8 cellular contexts compared by ENCODE assay signal in the genomic region with DNA sequence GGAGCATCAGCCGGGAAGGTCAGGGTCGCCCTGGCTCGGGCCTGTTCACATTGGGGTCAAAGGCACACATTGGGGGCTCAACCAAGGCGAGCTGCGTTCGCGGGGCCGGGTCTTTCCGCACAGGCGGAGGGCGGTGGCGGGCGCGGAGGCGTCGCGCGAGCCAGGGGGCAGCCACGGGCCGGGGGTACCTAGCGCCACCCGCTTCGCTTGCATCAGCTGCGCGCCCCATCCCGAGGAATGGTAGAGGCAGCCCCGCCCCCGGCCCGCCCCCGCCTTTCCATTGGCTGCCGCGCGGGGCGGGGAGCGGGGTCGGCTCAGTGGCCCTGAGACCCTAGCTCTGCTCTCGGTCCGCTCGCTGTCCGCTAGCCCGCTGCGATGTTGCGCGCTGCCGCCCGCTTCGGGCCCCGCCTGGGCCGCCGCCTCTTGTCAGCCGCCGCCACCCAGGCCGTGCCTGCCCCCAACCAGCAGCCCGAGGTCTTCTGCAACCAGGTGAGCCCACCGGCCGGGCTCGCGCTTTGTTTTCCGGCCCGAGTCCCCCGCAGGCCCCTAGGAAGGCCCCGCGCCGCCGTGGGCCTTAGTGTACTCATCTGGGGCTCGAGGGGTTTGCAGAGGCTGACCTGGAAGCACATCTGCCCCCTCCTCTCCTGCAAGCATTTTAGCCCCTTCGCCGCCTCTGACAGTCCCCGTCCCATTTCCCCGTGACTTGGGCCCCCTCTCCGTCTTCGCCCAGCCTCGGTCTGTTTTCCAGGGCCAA. TPM values are rescaled to one million over a fixed set of nuclear protein-coding genes. Genes with fewer than 3 reads are reported as not detected.
DNase-seq lines count a peak whose midpoint lies in the region; ATAC-seq and TF ChIP-seq lines count a peak whose summit lies in the region.

Gene ALDH2 (plus strand): TSS at position 326 of the 754 bp plus-strand sequence. CDS start 50 bp downstream, at position 376.

- H3K4me2 ChIP-seq in PC-9, result peak within 1 kb of the TSS; percentile 99

- H2AFZ ChIP-seq in PC-9, result peak within 1 kb of the TSS; percentile 99

- ATAC-seq in HG02610 (IDR thresholded peaks at IDR 0.05; ENCODE audit: unreplicated experiment) (peak; percentile 53), HG03342 (IDR thresholded peaks at IDR 0.05; ENCODE audit: unreplicated experiment) (no peak), GM18520 (IDR thresholded peaks at IDR 0.05; ENCODE audit: unreplicated experiment) (no peak)

- H3K79me2 ChIP-seq in PC-9 (ENCODE audit: low read depth), result peaks cover 9% of the 10 kb centered on the region; the same call in 1 of the 2 replicates

- H3K4me3 ChIP-seq in PC-9, result peak within 1 kb of the TSS; percentile 89
- H3K4me3 ChIP-seq in left ventricle myocardium inferior, result peak within 1 kb of the TSS; percentile 99

- no peak within 1 kb of the TSS for H3K27ac ChIP-seq in PC-9
- peak within 1 kb of the TSS; percentile 85 for H3K27ac ChIP-seq in angular gyrus (ENCODE audit: low read depth, low read length)
- peak within 1 kb of the TSS; percentile 90 for H3K27ac ChIP-seq in left ventricle myocardium inferior (replicated peaks)

- H3F3A ChIP-seq in PC-9 (ENCODE audit: insufficient read depth, low read depth), result peaks cover 17% of the 10 kb centered on the region; the same call in 1 of the 2 replicates

- DNase-seq in Daoy (ENCODE audit: low read depth) (peak; percentile 79), PC-9 (peak; percentile 41 to 65), left ventricle myocardium inferior (peak; percentile 85), pons (ENCODE audit: low spot score) (peak; percentile 70)

- H3K9me2 ChIP-seq in PC-9 (ENCODE audit: insufficient read depth), result no peaks in the 10 kb centered on the region

- POLR2A ChIA-PET in PC-9 (lab: Charles Lee; ENCODE audit: unreplicated experiment), result interaction anchor here (0.6 kb wide), 1 partner anchor 49 kb away, joined by 4 read pairs; no protein-coding TSS in a partner anchor

- intact Hi-C loops in PC-9 (cut with micrococcal nuclease; ENCODE audit: unreplicated experiment), result no loop called here
- intact Hi-C loops in left ventricle myocardium inferior (cut with micrococcal nuclease), result no loop called here

- no peaks in the 10 kb centered on the region for H3K9me3 ChIP-seq in PC-9 (ENCODE audit: insufficient read depth, low read depth)
- no peaks in the 10 kb centered on the region for H3K9me3 ChIP-seq in left ventricle myocardium inferior (replicated peaks)

- H3K27me3 ChIP-seq in PC-9 (ENCODE audit: insufficient read depth, low read depth) (no peaks in the 10 kb centered on the region), left ventricle myocardium inferior (ENCODE audit: low read depth) (no peaks in the 10 kb centered on the region)

- H3K4me1 ChIP-seq in PC-9 (replicated peaks; ENCODE audit: insufficient read depth) (peaks cover 24% of the 10 kb centered on the region), left ventricle myocardium inferior (peaks cover 43% of the 10 kb centered on the region)

- no peaks in the 10 kb centered on the region for H4K20me1 ChIP-seq in PC-9 (ENCODE audit: insufficient read depth)

- no TSS peak for BruUV-seq in PC-9 (replicated peaks; lab: Mats Ljungman, UMichigan)

- CTCF ChIA-PET in PC-9 (lab: Charles Lee), result no interaction called here

- TF ChIP-seq CTCF in PC-9 (conservative IDR thresholded peaks at IDR 0.05) (no peak), left ventricle myocardium inferior (IDR thresholded peaks at IDR 0.05; ENCODE audit: borderline replicate concordance) (no peak)

- H3K36me3 ChIP-seq in PC-9 (ENCODE audit: low read depth) (no peaks in the 10 kb centered on the region), left ventricle myocardium inferior (no peaks in the 10 kb centered on the region)

RNA-seq across cellular contexts. Expression of gene ALDH2, which starts in this region (rescaled TPM):
- total RNA-seq in Daoy (2014; rRNA removed; shearing (Covaris generic)), result 28.5 and 36.1 TPM in 2 replicates
- total RNA-seq in PC-9 (2021) (38.9 and 42.1 TPM in 2 replicates), left ventricle myocardium inferior (381 TPM)
